ENCODE assay signal across 27 cellular contexts in the genomic region with DNA sequence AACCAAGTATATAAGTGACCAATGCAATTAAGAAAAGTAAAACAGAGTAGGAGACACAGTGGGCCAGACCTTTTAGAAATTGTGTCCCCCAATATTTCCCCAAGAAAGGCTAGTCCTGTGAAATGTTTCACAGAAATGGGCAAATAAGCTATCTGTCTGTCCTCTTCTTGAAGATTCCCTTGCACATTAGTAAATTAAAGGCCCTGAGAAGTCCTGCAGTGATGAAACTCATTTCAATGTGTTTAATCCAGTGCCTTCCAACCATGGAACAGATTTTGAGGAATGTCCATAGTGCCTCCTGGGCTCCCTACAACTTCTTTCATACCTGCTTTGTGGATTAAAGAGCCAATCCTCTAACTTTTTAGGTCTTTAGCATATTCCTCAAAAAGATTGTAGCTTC.
"Had no signal": no experiment of that assay in that cellular context is flagged by ENCODE, and none has a peak within 500 bp of the region (broad histone marks: within the 10 kb centered on the region; RNA-seq: fewer than 3 reads in every experiment).

No MANE protein-coding gene starts in this region.

- H3K9me3 ChIP-seq: colonic mucosa, esophagus squamous epithelium, gastrocnemius medialis, gastroesophageal sphincter had no signal

- H3K4me1 ChIP-seq: colonic mucosa, foreskin keratinocyte, gastroesophageal sphincter had no signal

- DNase-seq: colonic mucosa; cortex of kidney; dermis blood vessel endothelial cell; dorsolateral prefrontal cortex; effector CD4-positive, alpha-beta T cell; effector CD8-positive, alpha-beta T cell; effector memory CD4-positive, alpha-beta T cell; effector memory CD8-positive, alpha-beta T cell; erythroblast; esophagus squamous epithelium; foreskin fibroblast; foreskin keratinocyte; foreskin melanocyte; gastrocnemius medialis; glutamatergic neuron; head of caudate nucleus; heart left ventricle; heart right ventricle; hippocampal formation had no signal

- H3K36me3 ChIP-seq: colonic mucosa, esophagus squamous epithelium, gastrocnemius medialis, gastroesophageal sphincter, heart left ventricle, heart right ventricle had no signal

- H3K27ac ChIP-seq: colonic mucosa, coronary artery, dorsolateral prefrontal cortex, epithelial cell of prostate, esophagus squamous epithelium, foreskin keratinocyte, gastrocnemius medialis, gastroesophageal sphincter, heart left ventricle, heart right ventricle, hepatocyte had no signal

- H2AFZ ChIP-seq: hepatocyte had no signal

- H3K27me3 ChIP-seq: colonic mucosa, dorsolateral prefrontal cortex, esophagus squamous epithelium, gastrocnemius medialis, gastroesophageal sphincter, heart left ventricle, heart right ventricle, hepatocyte had no signal

- FAIRE-seq: endometrium, endothelial cell of umbilical vein, frontal cortex had no signal

- H3K79me2 ChIP-seq: hepatocyte had no signal

- H3K4me3 ChIP-seq: colonic mucosa, coronary artery, dorsolateral prefrontal cortex, esophagus squamous epithelium, gastrocnemius medialis, gastroesophageal sphincter, heart left ventricle, heart right ventricle, hepatocyte had no signal

- H3K4me2 ChIP-seq: hepatocyte had no signal

- ATAC-seq: effector memory CD8-positive, alpha-beta T cell; esophagus mucosa; foreskin keratinocyte; gastrocnemius medialis; gastroesophageal sphincter; heart left ventricle; heart right ventricle had no signal
